8 cellular contexts compared by ENCODE assay signal in the genomic region with DNA sequence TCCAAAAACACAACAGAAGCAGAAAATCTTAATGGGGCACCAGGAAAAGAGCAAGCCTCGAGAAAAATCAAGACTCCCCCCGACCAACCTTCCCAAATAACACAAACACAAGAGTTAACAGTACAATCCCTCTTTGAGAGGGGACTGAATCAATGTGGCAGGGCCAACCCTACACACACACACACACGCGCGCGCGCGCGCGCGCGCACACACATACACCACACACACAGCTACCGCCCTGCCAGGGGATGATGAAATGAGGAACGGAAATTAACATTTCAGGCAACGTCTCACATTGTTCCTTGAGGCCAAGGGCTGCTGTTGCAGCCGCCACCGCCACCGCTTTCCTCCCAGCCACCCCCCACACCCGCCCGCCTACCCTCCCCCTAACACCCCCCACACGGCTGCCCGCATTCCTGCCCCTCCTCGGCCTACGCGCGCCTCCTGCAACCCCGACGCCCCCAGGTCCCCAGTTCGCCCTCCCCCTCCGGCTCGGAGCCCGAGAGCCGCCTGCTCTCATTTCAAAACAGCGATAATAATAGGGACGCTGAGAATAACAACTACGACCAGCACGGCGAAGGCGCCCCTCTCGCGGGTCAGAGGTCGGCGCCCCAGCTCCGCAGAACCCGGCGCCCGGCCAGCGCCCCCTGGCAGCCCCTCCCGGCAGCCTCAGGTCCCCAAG. TPM values are rescaled to one million over a fixed set of nuclear protein-coding genes. Genes with fewer than 3 reads are reported as not detected.
DNase-seq lines count a peak whose midpoint lies in the region; ATAC-seq and TF ChIP-seq lines count a peak whose summit lies in the region.

No MANE protein-coding gene starts in this region.

- H2BK5ac ChIP-seq in IMR-90 (ENCODE audit: low read depth, low read length, poor library complexity, severe bottlenecking) = peak overlapping the region; percentile 80

- H3K9ac ChIP-seq in IMR-90 (ENCODE audit: low read depth, low read length) = peak overlapping the region; percentile 78

- peak overlapping the region; percentile 72 for H3K4ac ChIP-seq in IMR-90 (ENCODE audit: low read depth, low read length)

- POLR2A ChIA-PET in IMR-90 (lab: Charles Lee; ENCODE audit: unreplicated experiment) = interaction anchor here (0.6 kb wide), 4 partner anchors 18 to 108 kb away, joined by 3 to 22 read pairs (median 8); no protein-coding TSS in a partner anchor

- H4K91ac ChIP-seq in IMR-90 (ENCODE audit: insufficient read depth, low read depth, low read length) = peak overlapping the region; percentile 89

- no TSS peak for BruUV-seq in IMR-90 (replicated peaks; lab: Mats Ljungman, UMichigan)

- TF ChIP-seq CTCF in GM12873 (IDR thresholded peaks at IDR 0.05; ENCODE audit: insufficient read depth, low read depth, low read length, missing control alignments) (peak; percentile 49), IMR-90 (conservative IDR thresholded peaks at IDR 0.05; ENCODE audit: low read depth, low read length) (peak; percentile 28; the same call in 1 of the 2 replicates)

- H3K18ac ChIP-seq in IMR-90 (ENCODE audit: low read depth, low read length) = peak overlapping the region; percentile 16; the same call in 1 of the 2 replicates

- intact Hi-C loops in IMR-90 (cut with micrococcal nuclease) = loop anchor here (2.0 kb wide), 1 partner anchor 46 kb away; no protein-coding TSS in a partner anchor

- peak overlapping the region; percentile 94 for H3K4me3 Mint-ChIP-seq in activated naive CD4-positive, alpha-beta T cell treated with anti-CD3 and anti-CD28 coated beads, Interleukin-2, amount 10 ng/mL, durations not matched to agents 7 days and 5 days

- peak overlapping the region; percentile 94 for H3K14ac ChIP-seq in IMR-90 (replicated peaks; ENCODE audit: low read depth, low read length)

- H3K27me3 ChIP-seq in IMR-90 (ENCODE audit: control insufficient read depth, insufficient read depth, low read length) = no peaks in the 10 kb centered on the region

- H3K9me3 ChIP-seq in IMR-90 (ENCODE audit: control insufficient read depth, insufficient read depth, low read length) = no peaks in the 10 kb centered on the region

- peak overlapping the region; percentile 98 for H3K27ac Mint-ChIP-seq in activated naive CD4-positive, alpha-beta T cell treated with anti-CD3 and anti-CD28 coated beads, Interleukin-2, amount 10 ng/mL, durations not matched to agents 7 days and 5 days

- peaks cover 70% of the 10 kb centered on the region for H3K4me1 Mint-ChIP-seq in activated naive CD4-positive, alpha-beta T cell treated with anti-CD3 and anti-CD28 coated beads, Interleukin-2, amount 10 ng/mL, durations not matched to agents 7 days and 5 days

- peaks cover 21% of the 10 kb centered on the region for H3K9me1 ChIP-seq in IMR-90 (ENCODE audit: insufficient read depth, low read length)

- H3K9me3 Mint-ChIP-seq in activated naive CD4-positive, alpha-beta T cell treated with anti-CD3 and anti-CD28 coated beads, Interleukin-2, amount 10 ng/mL, durations not matched to agents 7 days and 5 days = no peaks in the 10 kb centered on the region

- peak overlapping the region; percentile 68 for H2AFZ ChIP-seq in IMR-90 (replicated peaks; ENCODE audit: low read length, poor library complexity)

- H3K4me2 ChIP-seq in IMR-90 (ENCODE audit: low read depth, low read length) = peak overlapping the region; percentile 90

- peak overlapping the region; percentile 96 for H2AK9ac ChIP-seq in IMR-90 (replicated peaks; ENCODE audit: low read depth, low read length, poor library complexity)

- H3K27ac ChIP-seq in IMR-90 (ENCODE audit: insufficient read depth, low read length) (peak overlapping the region; percentile 88), substantia nigra (ENCODE audit: low read depth, low read length, poor library complexity, severe bottlenecking) (peak overlapping the region; percentile 70)

- peak; percentile 33; the same call in 1 of the 2 replicates for TF ChIP-seq RAD21 in IMR-90 (IDR thresholded peaks at IDR 0.05; ENCODE audit: low read length)

- H3K4me3 ChIP-seq in IMR-90 (ENCODE audit: insufficient read depth, low read depth, low read length) = peak overlapping the region; percentile 56

- H3K56ac ChIP-seq in IMR-90 (ENCODE audit: extremely low read depth, insufficient read depth, low read length) = peak overlapping the region; percentile 88

- peaks cover 17 to 51% of the 10 kb centered on the region in 2 experiments for H3K79me1 ChIP-seq in IMR-90 (ENCODE audit: low read depth in 1 of 2, low read length in 2 of 2)

- ATAC-seq in IMR-90 (ENCODE audit: low read depth) (peak; percentile 21), GM18498 (IDR thresholded peaks at IDR 0.05; ENCODE audit: unreplicated experiment) (no peak)

- no peaks in the 10 kb centered on the region for H3K27me3 Mint-ChIP-seq in activated naive CD4-positive, alpha-beta T cell treated with anti-CD3 and anti-CD28 coated beads, Interleukin-2, amount 10 ng/mL, durations not matched to agents 7 days and 5 days

- peak overlapping the region; percentile 43 for H2BK120ac ChIP-seq in IMR-90 (ENCODE audit: low read depth, low read length)

- peaks cover 30% of the 10 kb centered on the region for H3K36me3 Mint-ChIP-seq in activated naive CD4-positive, alpha-beta T cell treated with anti-CD3 and anti-CD28 coated beads, Interleukin-2, amount 10 ng/mL, durations not matched to agents 7 days and 5 days

- CTCF ChIA-PET in IMR-90 (lab: Yijun Ruan, JAX) = interaction anchor here (1.1 kb wide), 1 partner anchor 131 kb away, joined by 3 read pairs; no protein-coding TSS in a partner anchor
- CTCF ChIA-PET in activated naive CD4-positive, alpha-beta T cell treated with anti-CD3 and anti-CD28 coated beads, Interleukin-2, amount 10 ng/mL, durations not matched to agents 7 days and 5 days (lab: Charles Lee) = interaction anchor here (1.6 kb wide), 1 partner anchor 174 kb away, joined by 4 read pairs; no protein-coding TSS in a partner anchor

- peak overlapping the region; percentile 96 for H3K23ac ChIP-seq in IMR-90 (ENCODE audit: low read depth, low read length)

- 0 out of 2 replicates have a peak overlapping the region, but pooled peaks have one; percentile 53 for H2AK5ac ChIP-seq in IMR-90 (ENCODE audit: low read depth, low read length)

- H4K20me1 ChIP-seq in IMR-90 (ENCODE audit: insufficient read depth, low read length) = peaks cover 53% of the 10 kb centered on the region

- DNase-seq in IMR-90 = peak; percentile 96
- peak; percentile 91 for DNase-seq in SK-MEL-5 (ENCODE audit: low read depth, low spot score)
- peak; percentile 90 for DNase-seq in activated naive CD4-positive, alpha-beta T cell treated with anti-CD3 and anti-CD28 coated beads, Interleukin-2, amount 10 ng/mL, durations not matched to agents 7 days and 5 days
- DNase-seq in globus pallidus (ENCODE audit: low spot score) = peak; percentile 73
- DNase-seq in nucleus accumbens (lab: John Stamatoyannopoulos, UW) = peak in 52 of 56 donors; percentile 12 to 80 (median 61)
- peak in 45 of 49 donors; percentile 6 to 85 (median 56) for DNase-seq in substantia nigra (lab: John Stamatoyannopoulos, UW)

- no peak overlapping the region for H4K5ac ChIP-seq in IMR-90 (ENCODE audit: low read depth, low read length)

- no peak overlapping the region for H2BK15ac ChIP-seq in IMR-90 (ENCODE audit: low read depth, low read length)

- H4K8ac ChIP-seq in IMR-90 (ENCODE audit: low read depth in 2 of 2, low read length in 2 of 2) = peak overlapping the region in 1 of 2 experiments; percentile 35; a peak in 1 of 4 replicates

- H2BK20ac ChIP-seq in IMR-90 (ENCODE audit: low read depth, low read length) = 0 out of 2 replicates have a peak overlapping the region, but pooled peaks have one; percentile 4

- TF ChIP-seq POLR2A in IMR-90 (IDR thresholded peaks at IDR 0.05; ENCODE audit: low read depth, low read length) = peak; percentile 54; the same call in 1 of the 2 replicates

- peaks cover 3% of the 10 kb centered on the region; the same call in 1 of the 2 replicates for H3K36me3 ChIP-seq in IMR-90 (ENCODE audit: control insufficient read depth, insufficient read depth, low read length)

- 0% methylated on average over 10 of the region's 49 CpGs; no CpG with 5 or more reads in 1 of the 2 experiments for WGBS in IMR-90 (ENCODE audit: extremely low coverage in 2 of 2, insufficient read length in 1 of 2), 2 experiments

- dilution Hi-C loops in IMR-90 (cut with HindIII; ENCODE audit: low sequenced_read_pairs, unreplicated experiment) = no loop called here

- peaks cover 14% of the 10 kb centered on the region for H3K4me1 ChIP-seq in IMR-90 (ENCODE audit: control insufficient read depth, insufficient read depth, low read length)

- in situ Hi-C loops in IMR-90 (cut with MboI; ENCODE audit: low sequenced_read_pairs) = no loop called here
- in situ Hi-C loops in SK-MEL-5 (cut with HindIII; ENCODE audit: low pct_unique_long_range_greater_than_20kb, low sequenced_read_pairs) = no loop called here

TF ChIP-seq in IMR-90, 13 proteins besides CTCF, POLR2A, EP300 and RAD21 (continues in another document):
- TF ChIP-seq CEBPB (IDR thresholded peaks at IDR 0.05; ENCODE audit: low read depth, low read length) = peak; percentile 94
- peak; percentile 44 for TF ChIP-seq BHLHE40 (IDR thresholded peaks at IDR 0.05; ENCODE audit: low read depth, low read length)
- TF ChIP-seq, protein P1, sequence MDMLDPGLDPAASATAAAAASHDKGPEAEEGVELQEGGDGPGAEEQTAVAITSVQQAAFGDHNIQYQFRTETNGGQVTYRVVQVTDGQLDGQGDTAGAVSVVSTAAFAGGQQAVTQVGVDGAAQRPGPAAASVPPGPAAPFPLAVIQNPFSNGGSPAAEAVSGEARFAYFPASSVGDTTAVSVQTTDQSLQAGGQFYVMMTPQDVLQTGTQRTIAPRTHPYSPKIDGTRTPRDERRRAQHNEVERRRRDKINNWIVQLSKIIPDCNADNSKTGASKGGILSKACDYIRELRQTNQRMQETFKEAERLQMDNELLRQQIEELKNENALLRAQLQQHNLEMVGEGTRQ (IDR thresholded peaks at IDR 0.05; ENCODE audit: low read depth, low read length) = no peak
- TF ChIP-seq MXI1 (IDR thresholded peaks at IDR 0.05; ENCODE audit: borderline replicate concordance, low read depth, low read length) = peak; percentile 88

RNA-seq across cellular contexts. Expression of a gene that starts 1.2 kb away (rescaled TPM):
- 28.1 and 46.8 TPM in 2 replicates for total RNA-seq in IMR-90 (2012; rRNA removed)
- polyA plus RNA-seq in IMR-90 (2012; rRNA removed) = 67.8 and 71.9 TPM in 2 replicates
- polyA plus RNA-seq in IMR-90 (2012; cell fraction: cytosol; rRNA removed) = 50.6 and 79.2 TPM in 2 replicates
- polyA plus RNA-seq in IMR-90 (2012; cell fraction: nucleus; rRNA removed; ENCODE audit: low replicate concordance) = 174 and 231 TPM in 2 replicates
- 47.0 and 54.2 TPM in 2 replicates for total RNA-seq in SK-MEL-5 (2014; rRNA removed; shearing (Covaris generic))
- polyA plus RNA-seq in SK-MEL-5 (2015; cell fraction: cytosol; rRNA removed) = 165 and 194 TPM in 2 replicates
- polyA plus RNA-seq in SK-MEL-5 (2015; cell fraction: nucleus; rRNA removed) = 144 and 168 TPM in 2 replicates

RNA-seq across cellular contexts. Expression of a gene that starts 19.0 kb away (rescaled TPM):
- 95.3 and 96.8 TPM in 2 replicates for total RNA-seq in IMR-90 (2012; rRNA removed)
- 82.8 and 94.6 TPM in 2 replicates for polyA plus RNA-seq in IMR-90 (2012; rRNA removed)
- polyA plus RNA-seq in IMR-90 (2012; cell fraction: cytosol; rRNA removed) = 49.9 and 71.5 TPM in 2 replicates
- 594 and 800 TPM in 2 replicates for polyA plus RNA-seq in IMR-90 (2012; cell fraction: nucleus; rRNA removed; ENCODE audit: low replicate concordance)
- total RNA-seq in SK-MEL-5 (2014; rRNA removed; shearing (Covaris generic)) = 52.6 and 53.9 TPM in 2 replicates
- polyA plus RNA-seq in SK-MEL-5 (2015; cell fraction: cytosol; rRNA removed) = 45.5 and 47.1 TPM in 2 replicates
- polyA plus RNA-seq in SK-MEL-5 (2015; cell fraction: nucleus; rRNA removed) = 423 and 500 TPM in 2 replicates
